ENCODE assay signal across 15 cellular contexts in the genomic region with DNA sequence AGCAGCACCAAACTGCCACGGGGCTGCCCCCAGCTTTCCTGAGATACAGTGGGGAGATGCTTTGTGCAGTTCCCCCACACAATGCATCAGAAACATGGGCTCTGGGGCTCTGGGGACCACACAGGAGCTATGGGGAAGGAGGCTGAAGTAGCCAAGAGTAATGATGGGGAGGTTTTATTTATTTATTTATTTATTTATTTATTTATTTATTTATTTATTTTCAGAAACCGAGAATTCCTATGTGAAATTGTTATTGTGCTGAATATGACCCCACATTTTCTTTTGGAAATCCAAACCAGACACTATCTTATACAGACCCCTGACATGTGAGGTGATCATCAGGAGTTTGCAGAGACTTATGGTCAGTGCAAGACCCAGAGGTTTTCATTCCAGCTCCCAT.
DNase-seq lines count a peak whose midpoint lies in the region; ATAC-seq, FAIRE-seq and TF ChIP-seq lines count a peak whose summit lies in the region.
"Had no signal": no experiment of that assay in that cellular context is flagged by ENCODE, and none has a peak within 500 bp of the region (broad histone marks: within the 10 kb centered on the region; RNA-seq: fewer than 3 reads in every experiment).

No MANE protein-coding gene starts in this region.

- no peak for TF ChIP-seq POLR2A in A549 (IDR thresholded peaks at IDR 0.05; ENCODE audit: low read length)
- no peak for TF ChIP-seq POLR2A in IMR-90 (IDR thresholded peaks at IDR 0.05; ENCODE audit: low read depth, low read length)

- in situ Hi-C loops in IMR-90 (cut with MboI; ENCODE audit: low sequenced_read_pairs) (no loop called here), mammary epithelial cell (cut with MboI; ENCODE audit: low sequenced_read_pairs in 2 of 2) (loop anchor here in 1 of 2 donors (10.0 kb wide), 1 partner anchor 49 kb away; no protein-coding TSS in a partner anchor)

- H3K36me3 ChIP-seq in IMR-90 (ENCODE audit: control insufficient read depth, insufficient read depth, low read length) (no peaks in the 10 kb centered on the region), mammary epithelial cell (ENCODE audit: insufficient read depth, low read length) (no peaks in the 10 kb centered on the region)

- H4K20me1 ChIP-seq in IMR-90 (ENCODE audit: insufficient read depth, low read length) (no peaks in the 10 kb centered on the region), mammary epithelial cell (ENCODE audit: insufficient read depth, low read length) (no peaks in the 10 kb centered on the region)

- H3K14ac ChIP-seq in IMR-90 (replicated peaks; ENCODE audit: low read depth, low read length), result peak overlapping the region; percentile 97

- peak overlapping the region; percentile 100 for H2BK20ac ChIP-seq in IMR-90 (ENCODE audit: low read depth, low read length)

- POLR2A ChIA-PET in A549 (lab: Yijun Ruan, JAX), result interaction anchor here (1.3 kb wide), 1 partner anchor 34 kb away, joined by 3 read pairs; no protein-coding TSS in a partner anchor
- POLR2A ChIA-PET in IMR-90 (lab: Charles Lee; ENCODE audit: unreplicated experiment), result no interaction called here

- H3K4me1 Mint-ChIP-seq in osteocyte (ENCODE audit: unreplicated experiment), result peaks cover 75% of the 10 kb centered on the region

- H3K56ac ChIP-seq in IMR-90 (ENCODE audit: extremely low read depth, insufficient read depth, low read length), result peak overlapping the region; percentile 86; the same call in 1 of the 2 replicates

- H3K79me1 ChIP-seq in IMR-90 (ENCODE audit: low read depth in 1 of 2, low read length in 2 of 2), result 0 out of 4 replicates have a peak, but pooled peaks cover 0 to 3% of the 10 kb centered on the region in 2 experiments

- no peaks in the 10 kb centered on the region for H3K79me2 ChIP-seq in mammary epithelial cell (ENCODE audit: insufficient read depth, low read length)

- no peaks in the 10 kb centered on the region for H3K36me3 Mint-ChIP-seq in osteocyte (ENCODE audit: unreplicated experiment)

- H3K27ac ChIP-seq in A549 (peak overlapping the region; percentile 72 to 82), IMR-90 (ENCODE audit: insufficient read depth, low read length) (peak overlapping the region; percentile 96), mammary epithelial cell (ENCODE audit: insufficient read depth, low read depth, low read length) (no peak overlapping the region)

- CTCF ChIA-PET in A549 (lab: Yijun Ruan, JAX) (interaction anchor here (1.7 to 3.3 kb wide), 3 partner anchors 12 to 112 kb away, joined by 3 to 13 read pairs (median 8); no protein-coding TSS in a partner anchor), IMR-90 (lab: Yijun Ruan, JAX) (interaction anchor here (0.5 to 1.2 kb wide), 2 partner anchors 10 to 45 kb away, joined by 3 to 4 read pairs; no protein-coding TSS in a partner anchor), mammary epithelial cell (lab: Charles Lee; ENCODE audit: low non-redundant PET) (no interaction called here)

- peaks cover 5% of the 10 kb centered on the region; the same call in 2 of the 3 replicates for H3K9me3 ChIP-seq in A549
- H3K9me3 ChIP-seq in IMR-90 (ENCODE audit: control insufficient read depth, insufficient read depth, low read length), result no peaks in the 10 kb centered on the region
- H3K9me3 ChIP-seq in mammary epithelial cell (replicated peaks; ENCODE audit: insufficient read depth, low read length), result no peaks in the 10 kb centered on the region

- no peaks in the 10 kb centered on the region for H3K27me3 Mint-ChIP-seq in osteocyte (ENCODE audit: unreplicated experiment)
- H3K27me3 Mint-ChIP-seq: CD4-positive, alpha-beta T cell had no signal

- peak overlapping the region; percentile 83 to 93; a peak in 3 of 4 replicates for H4K8ac ChIP-seq in IMR-90 (ENCODE audit: low read depth in 2 of 2, low read length in 2 of 2)

- DNase-seq in A549 (ENCODE audit: low read depth in 1 of 2, low spot score in 1 of 2) (no peak), IMR-90 (no peak), mammary epithelial cell (no peak), osteocyte (ENCODE audit: extremely low spot score, unreplicated experiment) (no peak), iPS-NIHi7 (ENCODE audit: extremely low spot score) (no peak), NOMO-1 treated with DMSO at 0.1 percent for 48 hours (lab: John Stamatoyannopoulos, UW; ENCODE audit: unreplicated experiment) (no peak), NCI-H1436 treated with DMSO at 0.1 percent for 48 hours (lab: John Stamatoyannopoulos, UW) (no peak)
- DNase-seq: 8988T; ACHN; C1 segment of cervical spinal cord; Calu3; CD4-positive, alpha-beta T cell; DMS 273 treated with DMSO at 0.1 percent for 48 hours; H9; HFFc6 had no signal

- H3K9ac ChIP-seq in IMR-90 (ENCODE audit: low read depth, low read length) (no peak overlapping the region), mammary epithelial cell (ENCODE audit: insufficient read depth, low read length) (no peak overlapping the region)

- no peak for TF ChIP-seq EP300 in A549 (IDR thresholded peaks at IDR 0.05)

- H2BK120ac ChIP-seq in IMR-90 (ENCODE audit: low read depth, low read length), result peak overlapping the region; percentile 99

- intact Hi-C loops in IMR-90 (cut with micrococcal nuclease) (loop anchor here (2.0 kb wide), 2 partner anchors 53 to 111 kb away; no protein-coding TSS in a partner anchor), mammary epithelial cell (cut with micrococcal nuclease) (loop anchor here (1.0 to 5.0 kb wide), 5 partner anchors 22 to 112 kb away; no protein-coding TSS in a partner anchor)

- peak overlapping the region; percentile 36 for H2AFZ ChIP-seq in IMR-90 (replicated peaks; ENCODE audit: low read length, poor library complexity)
- H2AFZ ChIP-seq in mammary epithelial cell (ENCODE audit: low read depth, low read length), result no peak overlapping the region

- peak overlapping the region; percentile 92 for H4K5ac ChIP-seq in IMR-90 (ENCODE audit: low read depth, low read length)

- H2AK5ac ChIP-seq in IMR-90 (ENCODE audit: low read depth, low read length), result peak overlapping the region; percentile 94

- H2AK9ac ChIP-seq in IMR-90 (replicated peaks; ENCODE audit: low read depth, low read length, poor library complexity), result peak overlapping the region; percentile 79

- H4K91ac ChIP-seq in IMR-90 (ENCODE audit: insufficient read depth, low read depth, low read length), result peak overlapping the region; percentile 97

- TF ChIP-seq RAD21 in A549 (conservative IDR thresholded peaks at IDR 0.05 in 1 of 2, IDR thresholded peaks at IDR 0.05 in 1 of 2) (no peak), IMR-90 (IDR thresholded peaks at IDR 0.05; ENCODE audit: low read length) (no peak)

- H3K27me3 ChIP-seq in IMR-90 (ENCODE audit: control insufficient read depth, insufficient read depth, low read length) (no peaks in the 10 kb centered on the region), mammary epithelial cell (ENCODE audit: insufficient read depth, low read length) (no peaks in the 10 kb centered on the region)

- H3K4ac ChIP-seq in IMR-90 (ENCODE audit: low read depth, low read length), result peak overlapping the region; percentile 97

- H3K4me3 ChIP-seq in A549, result no peak overlapping the region
- H3K4me3 ChIP-seq in IMR-90 (ENCODE audit: insufficient read depth, low read depth, low read length), result no peak overlapping the region
- H3K4me3 ChIP-seq in mammary epithelial cell (replicated peaks in 1 of 3; ENCODE audit: insufficient read depth in 1 of 3, low read depth in 2 of 3, low read length in 3 of 3), result no peak overlapping the region

- WGBS in A549 (ENCODE audit: missing lambda C conversion rate), result 96% methylated on average over 2 of the region's 2 CpGs
- no CpG with 5 or more reads among the region's 2 CpGs for WGBS in IMR-90 (ENCODE audit: extremely low coverage in 2 of 2, insufficient read length in 1 of 2), 2 experiments
- WGBS in mammary epithelial cell (ENCODE audit: low coverage, missing lambda C conversion rate), result 100% methylated on average over 2 of the region's 2 CpGs

- peak overlapping the region; percentile 99 for H2BK15ac ChIP-seq in IMR-90 (ENCODE audit: low read depth, low read length)

- H2BK5ac ChIP-seq in IMR-90 (ENCODE audit: low read depth, low read length, poor library complexity, severe bottlenecking), result peak overlapping the region; percentile 91

- no peaks in the 10 kb centered on the region for H3K9me3 Mint-ChIP-seq in osteocyte (ENCODE audit: unreplicated experiment)
- H3K9me3 Mint-ChIP-seq: H9, HFFc6 had no signal

- H3K4me2 ChIP-seq in A549, result peak overlapping the region; percentile 59
- no peak overlapping the region for H3K4me2 ChIP-seq in IMR-90 (ENCODE audit: low read depth, low read length)
- peak overlapping the region; percentile 15 for H3K4me2 ChIP-seq in mammary epithelial cell (ENCODE audit: insufficient read depth, low read depth, low read length)

- no peak overlapping the region for H3K4me3 Mint-ChIP-seq in osteocyte (ENCODE audit: unreplicated experiment)
- H3K4me3 Mint-ChIP-seq: CD4-positive, alpha-beta T cell; H9 had no signal

- no peak for TF ChIP-seq CTCF in A549 (IDR thresholded peaks at IDR 0.05)
- TF ChIP-seq CTCF in IMR-90 (conservative IDR thresholded peaks at IDR 0.05; ENCODE audit: low read depth, low read length), result no peak
- TF ChIP-seq CTCF in mammary epithelial cell (conservative IDR thresholded peaks at IDR 0.05 in 1 of 2, IDR thresholded peaks at IDR 0.05 in 1 of 2; ENCODE audit: extremely low read depth in 1 of 2, insufficient read depth in 1 of 2, low read depth in 1 of 2, low read length in 2 of 2), result no peak
- no peak for TF ChIP-seq CTCF in osteocyte (IDR thresholded peaks at IDR 0.05)

- peak overlapping the region; percentile 95 for H3K18ac ChIP-seq in IMR-90 (ENCODE audit: low read depth, low read length)

- FAIRE-seq in A549 (lab: Jason Lieb, UNC), result no peak

- BruUV-seq in IMR-90 (replicated peaks; lab: Mats Ljungman, UMichigan) (no TSS peak), mammary epithelial cell (replicated peaks; lab: Mats Ljungman, UMichigan) (no TSS peak)

- peaks cover 29% of the 10 kb centered on the region for H3K4me1 ChIP-seq in A549
- H3K4me1 ChIP-seq in IMR-90 (ENCODE audit: control insufficient read depth, insufficient read depth, low read length), result peaks cover 26% of the 10 kb centered on the region
- H3K4me1 ChIP-seq in mammary epithelial cell (ENCODE audit: insufficient read depth, low read length), result peaks cover 9% of the 10 kb centered on the region

- H3K9me1 ChIP-seq in IMR-90 (ENCODE audit: insufficient read depth, low read length), result peaks cover 10% of the 10 kb centered on the region

- peak overlapping the region; percentile 94 for H3K23ac ChIP-seq in IMR-90 (ENCODE audit: low read depth, low read length)

- no peak for ATAC-seq in A549
- no peak for ATAC-seq in IMR-90 (ENCODE audit: low read depth)

- peak overlapping the region; percentile 93 for H3K27ac Mint-ChIP-seq in osteocyte (ENCODE audit: unreplicated experiment)
- H3K27ac Mint-ChIP-seq: CD4-positive, alpha-beta T cell; H9 had no signal

- dilution Hi-C loops in IMR-90 (cut with HindIII; ENCODE audit: low sequenced_read_pairs, unreplicated experiment) (no loop called here), mammary epithelial cell (cut with HindIII; ENCODE audit: low sequenced_read_pairs) (no loop called here)

TF ChIP-seq in A549, 52 proteins besides CTCF, POLR2A, EP300 and RAD21 (continues in another document):
- TF ChIP-seq FOSB (CRISPR knock-in tag; IDR thresholded peaks at IDR 0.05) (no peak), TP53 (CRISPR knock-in tag; IDR thresholded peaks at IDR 0.05) (no peak)

TF ChIP-seq in IMR-90, 13 proteins besides CTCF, POLR2A, EP300 and RAD21 (continues in another document):
- TF ChIP-seq MAZ (IDR thresholded peaks at IDR 0.05; ENCODE audit: borderline replicate concordance, low read depth, low read length), result no peak
- TF ChIP-seq BHLHE40 (IDR thresholded peaks at IDR 0.05; ENCODE audit: low read depth, low read length), result no peak
